22 cellular contexts compared by ENCODE assay signal in the genomic region with DNA sequence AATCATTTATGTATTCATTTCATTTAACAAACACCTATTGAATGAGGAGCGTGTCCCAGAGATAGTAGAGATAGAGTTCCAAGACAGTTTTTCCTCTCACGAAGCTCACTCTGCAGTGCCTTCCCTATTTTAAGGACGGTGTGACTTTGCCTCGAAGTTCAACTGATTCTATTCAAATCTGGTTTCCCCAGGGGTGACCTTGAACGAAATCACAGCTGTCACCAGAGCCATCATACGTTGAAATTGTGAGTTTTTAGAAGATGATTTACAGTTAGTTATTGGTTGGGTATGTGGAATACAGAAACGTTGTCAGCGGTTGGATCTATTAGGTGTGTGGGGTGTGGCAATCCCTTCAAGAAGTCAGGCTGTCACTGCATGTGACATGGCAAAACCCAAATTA.
"Had no signal": no experiment of that assay in that cellular context is flagged by ENCODE, and none has a peak within 500 bp of the region (broad histone marks: within the 10 kb centered on the region; RNA-seq: fewer than 3 reads in every experiment).

No MANE protein-coding gene starts in this region.

- H3K4me3 ChIP-seq: esophagus squamous epithelium, gastrocnemius medialis, heart right ventricle, left lung, lower lobe of right lung had no signal

- H3K4me1 ChIP-seq: esophagus squamous epithelium, gastrocnemius medialis had no signal

- H3K36me3 ChIP-seq: esophagus squamous epithelium, gastrocnemius medialis, heart right ventricle, left lung, lower lobe of right lung had no signal

- H3K27me3 ChIP-seq: esophagus squamous epithelium, gastrocnemius medialis, heart right ventricle, left lung had no signal

- ATAC-seq: effector memory CD8-positive, alpha-beta T cell; esophagus mucosa; gastrocnemius medialis; heart right ventricle; left cardiac atrium; left lung; left ventricle myocardium superior; lower lobe of right lung; naive thymus-derived CD4-positive, alpha-beta T cell; natural killer cell had no signal

- DNase-seq: cortex of kidney; effector CD8-positive, alpha-beta T cell; effector memory CD8-positive, alpha-beta T cell; endodermal cell; erythroblast; esophagus squamous epithelium; foreskin fibroblast; foreskin melanocyte; gastrocnemius medialis; glutamatergic neuron; heart right ventricle; hippocampal formation; left cardiac atrium; left lung; left ventricle myocardium superior; lower lobe of right lung; mesendoderm; midbrain; naive thymus-derived CD4-positive, alpha-beta T cell; natural killer cell had no signal

- H3K27ac ChIP-seq: epithelial cell of prostate, esophagus squamous epithelium, heart right ventricle, left lung, lower lobe of right lung had no signal

- H3K9me3 ChIP-seq: esophagus squamous epithelium, gastrocnemius medialis, left lung, lower lobe of right lung had no signal
